ENCODE assay signal across 8 cellular contexts in genomic region chr11:47468598-47469214, GRCh38. TPM values are rescaled to one million over a fixed set of nuclear protein-coding genes. Genes with fewer than 3 reads are reported as not detected.
DNase-seq lines count a peak whose midpoint lies in the region; ATAC-seq and TF ChIP-seq lines count a peak whose summit lies in the region.

No MANE protein-coding gene starts in this region.

- H3K9me3 ChIP-seq in HEK293 (ENCODE audit: control insufficient read depth, insufficient read depth, low read depth, low read length), result no peaks in the 10 kb centered on the region

- H3K27me3 Mint-ChIP-seq in chondrocyte (ENCODE audit: low read depth) (no peaks in the 10 kb centered on the region), nephron (ENCODE audit: low read depth) (no peaks in the 10 kb centered on the region)

- POLR2A ChIA-PET in HEK293 (lab: Yijun Ruan, JAX), result no interaction called here

- H3K27ac Mint-ChIP-seq in chondrocyte (ENCODE audit: unreplicated experiment) (peak overlapping the region; percentile 2), nephron (peak overlapping the region in 2 of 3 experiments; percentile 74 to 97)

- H3K4me3 ChIP-seq in HEK293 (ENCODE audit: low read depth, low read length), result no peak overlapping the region

- peaks cover 11% of the 10 kb centered on the region for H3K4me1 ChIP-seq in HEK293 (ENCODE audit: control insufficient read depth, insufficient read depth, low read length)

- H3K36me3 Mint-ChIP-seq in chondrocyte (ENCODE audit: low read depth) (peaks cover 28% of the 10 kb centered on the region), nephron (ENCODE audit: low read depth) (peaks cover 56% of the 10 kb centered on the region)

- H3K4me3 Mint-ChIP-seq in chondrocyte (ENCODE audit: unreplicated experiment) (no peak overlapping the region), nephron (no peak overlapping the region)

- ATAC-seq in GM21723 (IDR thresholded peaks at IDR 0.05; ENCODE audit: unreplicated experiment), result no peak

- peaks cover 9 to 87% of the 10 kb centered on the region in 2 experiments for H3K36me3 ChIP-seq in HEK293 (ENCODE audit: control insufficient read depth in 2 of 2, insufficient read depth in 1 of 2, low read length in 2 of 2)

- DNase-seq in CD1c-positive myeloid dendritic cell (ENCODE audit: extremely low spot score) (peak; percentile 68), chondrocyte (ENCODE audit: low spot score) (no peak), C1 segment of cervical spinal cord (lab: John Stamatoyannopoulos, UW) (no peak), NCI-H526 treated with DMSO at 0.1 percent for 48 hours (lab: John Stamatoyannopoulos, UW) (no peak), foreskin melanocyte (no peak)

- no peak for TF ChIP-seq CTCF in HEK293 (tag by site-specific recombination; IDR thresholded peaks at IDR 0.05)
- TF ChIP-seq CTCF in chondrocyte (IDR thresholded peaks at IDR 0.05), result no peak
- no peak for TF ChIP-seq CTCF in nephron (IDR thresholded peaks at IDR 0.05; ENCODE audit: unreplicated experiment in 3 of 3)

- CTCF ChIA-PET in HEK293 (lab: Yijun Ruan, JAX), result no interaction called here

- H3K9me3 Mint-ChIP-seq in chondrocyte (ENCODE audit: low read depth) (no peaks in the 10 kb centered on the region), nephron (no peaks in the 10 kb centered on the region)

- peaks cover 44% of the 10 kb centered on the region for H3K4me1 Mint-ChIP-seq in chondrocyte (ENCODE audit: low read depth)
- peaks cover 42% of the 10 kb centered on the region for H3K4me1 Mint-ChIP-seq in nephron

- no peak overlapping the region for H3K27ac ChIP-seq in HEK293 (ENCODE audit: extremely low read depth, low read depth, low read length)

TF ChIP-seq in HEK293, 187 proteins besides CTCF, POLR2A, EP300 and RAD21:
- no peak for TF ChIP-seq ZNF610 (tag by site-specific recombination; IDR thresholded peaks at IDR 0.05; ENCODE audit: borderline replicate concordance)
- peak; percentile 55; the same call in 1 of the 2 replicates for TF ChIP-seq ZNF362 (tag by site-specific recombination; IDR thresholded peaks at IDR 0.05)
- peak; percentile 57 for TF ChIP-seq ZFHX2 (tag by site-specific recombination; conservative IDR thresholded peaks at IDR 0.05)
- 0 out of 2 replicates have a peak, but pooled peaks have one; percentile 16 for TF ChIP-seq SP7 (tag by site-specific recombination; IDR thresholded peaks at IDR 0.05)
- peak; percentile 35 for TF ChIP-seq ZIC2 (tag by site-specific recombination; IDR thresholded peaks at IDR 0.05)
- TF ChIP-seq, protein P1, sequence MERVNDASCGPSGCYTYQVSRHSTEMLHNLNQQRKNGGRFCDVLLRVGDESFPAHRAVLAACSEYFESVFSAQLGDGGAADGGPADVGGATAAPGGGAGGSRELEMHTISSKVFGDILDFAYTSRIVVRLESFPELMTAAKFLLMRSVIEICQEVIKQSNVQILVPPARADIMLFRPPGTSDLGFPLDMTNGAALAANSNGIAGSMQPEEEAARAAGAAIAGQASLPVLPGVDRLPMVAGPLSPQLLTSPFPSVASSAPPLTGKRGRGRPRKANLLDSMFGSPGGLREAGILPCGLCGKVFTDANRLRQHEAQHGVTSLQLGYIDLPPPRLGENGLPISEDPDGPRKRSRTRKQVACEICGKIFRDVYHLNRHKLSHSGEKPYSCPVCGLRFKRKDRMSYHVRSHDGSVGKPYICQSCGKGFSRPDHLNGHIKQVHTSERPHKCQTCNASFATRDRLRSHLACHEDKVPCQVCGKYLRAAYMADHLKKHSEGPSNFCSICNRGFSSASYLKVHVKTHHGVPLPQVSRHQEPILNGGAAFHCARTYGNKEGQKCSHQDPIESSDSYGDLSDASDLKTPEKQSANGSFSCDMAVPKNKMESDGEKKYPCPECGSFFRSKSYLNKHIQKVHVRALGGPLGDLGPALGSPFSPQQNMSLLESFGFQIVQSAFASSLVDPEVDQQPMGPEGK (tag by site-specific recombination; IDR thresholded peaks at IDR 0.05), result no peak
TF ChIP-seq in HEK293: peak in this region for 4.

RNA-seq across cellular contexts. Expression of gene RAPSN, which starts 19.8 kb away (rescaled TPM):
- total RNA-seq in chondrocyte, result 0.33 to 0.35 TPM (median 0.34 TPM) in 3 replicates

RNA-seq across cellular contexts. Expression of gene PSMC3, which starts 42.5 kb away (rescaled TPM):
- 100 to 139 TPM (median 108 TPM) in 3 replicates for total RNA-seq in chondrocyte
